1 cellular context compared by ENCODE assay signal in genomic region chr12:51188359-51189051, GRCh38.
TF ChIP-seq lines count a peak whose summit lies in the region.

No MANE protein-coding gene starts in this region.

TF ChIP-seq in K562, 482 proteins besides CTCF, POLR2A, EP300 and RAD21:
- TF ChIP-seq PKNOX1 (IDR thresholded peaks at IDR 0.05), result peak; percentile 26; the same call in 1 of the 2 replicates
- TF ChIP-seq SRSF3 (IDR thresholded peaks at IDR 0.05; ENCODE audit: insufficient read depth, low read length), result no peak
